In the genomic region with DNA sequence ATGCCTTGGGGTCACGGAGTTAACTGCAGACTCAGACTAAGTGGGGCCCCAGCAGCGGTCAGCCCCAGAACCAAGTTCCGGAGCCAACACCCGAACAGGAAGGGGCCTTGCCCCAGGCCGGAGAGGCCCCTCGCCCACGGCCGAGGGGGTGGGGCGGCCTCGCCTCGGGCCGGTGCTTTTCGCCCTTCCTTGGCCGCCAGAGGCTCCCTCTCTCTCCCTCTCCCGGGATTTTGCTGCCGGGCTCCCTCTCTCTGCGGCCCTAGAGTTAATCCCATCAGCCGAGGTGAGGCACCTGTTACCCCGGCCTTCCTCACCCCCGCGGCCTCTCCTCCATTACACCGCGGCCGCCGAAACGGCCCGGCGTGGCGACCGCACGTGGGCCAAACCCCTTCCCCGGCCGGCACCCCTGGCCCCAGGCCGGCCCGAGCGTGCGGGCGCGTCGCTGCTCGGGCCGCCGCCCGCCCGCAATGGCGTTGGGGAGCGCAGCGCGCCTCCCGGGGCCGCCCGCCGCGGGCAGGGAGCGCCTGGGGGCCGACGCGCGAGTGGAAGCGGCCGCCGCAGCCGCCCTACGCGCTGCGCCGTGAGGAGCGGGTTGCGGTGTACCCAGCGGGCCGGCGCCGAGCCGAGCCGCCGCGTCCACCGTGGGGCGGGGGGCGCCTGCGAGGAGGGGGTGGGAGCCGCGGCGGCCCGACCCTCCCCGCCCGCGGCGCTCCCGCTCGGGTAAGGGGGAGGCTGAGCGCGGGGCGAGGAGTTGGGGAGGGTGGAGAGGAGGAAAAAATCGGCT, we compare ENCODE assay signal across 1 cellular context.
TF ChIP-seq lines count a peak whose summit lies in the region.

TSS of gene PPP1R9A (plus strand) at position 175 of the 784 bp plus-strand sequence. CDS start 2,520 bp downstream, outside the sequence.

TF ChIP-seq in WTC11, 78 proteins besides CTCF, POLR2A, EP300 and RAD21 (continued from another document and continues in another):
- TF ChIP-seq, protein P1, sequence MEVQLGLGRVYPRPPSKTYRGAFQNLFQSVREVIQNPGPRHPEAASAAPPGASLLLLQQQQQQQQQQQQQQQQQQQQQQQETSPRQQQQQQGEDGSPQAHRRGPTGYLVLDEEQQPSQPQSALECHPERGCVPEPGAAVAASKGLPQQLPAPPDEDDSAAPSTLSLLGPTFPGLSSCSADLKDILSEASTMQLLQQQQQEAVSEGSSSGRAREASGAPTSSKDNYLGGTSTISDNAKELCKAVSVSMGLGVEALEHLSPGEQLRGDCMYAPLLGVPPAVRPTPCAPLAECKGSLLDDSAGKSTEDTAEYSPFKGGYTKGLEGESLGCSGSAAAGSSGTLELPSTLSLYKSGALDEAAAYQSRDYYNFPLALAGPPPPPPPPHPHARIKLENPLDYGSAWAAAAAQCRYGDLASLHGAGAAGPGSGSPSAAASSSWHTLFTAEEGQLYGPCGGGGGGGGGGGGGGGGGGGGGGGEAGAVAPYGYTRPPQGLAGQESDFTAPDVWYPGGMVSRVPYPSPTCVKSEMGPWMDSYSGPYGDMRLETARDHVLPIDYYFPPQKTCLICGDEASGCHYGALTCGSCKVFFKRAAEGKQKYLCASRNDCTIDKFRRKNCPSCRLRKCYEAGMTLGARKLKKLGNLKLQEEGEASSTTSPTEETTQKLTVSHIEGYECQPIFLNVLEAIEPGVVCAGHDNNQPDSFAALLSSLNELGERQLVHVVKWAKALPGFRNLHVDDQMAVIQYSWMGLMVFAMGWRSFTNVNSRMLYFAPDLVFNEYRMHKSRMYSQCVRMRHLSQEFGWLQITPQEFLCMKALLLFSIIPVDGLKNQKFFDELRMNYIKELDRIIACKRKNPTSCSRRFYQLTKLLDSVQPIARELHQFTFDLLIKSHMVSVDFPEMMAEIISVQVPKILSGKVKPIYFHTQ (CRISPR knock-in tag; IDR thresholded peaks at IDR 0.05) = no peak
- peak; percentile 30 for TF ChIP-seq GABPB1 (CRISPR knock-in tag; IDR thresholded peaks at IDR 0.05)
- TF ChIP-seq, protein P2, sequence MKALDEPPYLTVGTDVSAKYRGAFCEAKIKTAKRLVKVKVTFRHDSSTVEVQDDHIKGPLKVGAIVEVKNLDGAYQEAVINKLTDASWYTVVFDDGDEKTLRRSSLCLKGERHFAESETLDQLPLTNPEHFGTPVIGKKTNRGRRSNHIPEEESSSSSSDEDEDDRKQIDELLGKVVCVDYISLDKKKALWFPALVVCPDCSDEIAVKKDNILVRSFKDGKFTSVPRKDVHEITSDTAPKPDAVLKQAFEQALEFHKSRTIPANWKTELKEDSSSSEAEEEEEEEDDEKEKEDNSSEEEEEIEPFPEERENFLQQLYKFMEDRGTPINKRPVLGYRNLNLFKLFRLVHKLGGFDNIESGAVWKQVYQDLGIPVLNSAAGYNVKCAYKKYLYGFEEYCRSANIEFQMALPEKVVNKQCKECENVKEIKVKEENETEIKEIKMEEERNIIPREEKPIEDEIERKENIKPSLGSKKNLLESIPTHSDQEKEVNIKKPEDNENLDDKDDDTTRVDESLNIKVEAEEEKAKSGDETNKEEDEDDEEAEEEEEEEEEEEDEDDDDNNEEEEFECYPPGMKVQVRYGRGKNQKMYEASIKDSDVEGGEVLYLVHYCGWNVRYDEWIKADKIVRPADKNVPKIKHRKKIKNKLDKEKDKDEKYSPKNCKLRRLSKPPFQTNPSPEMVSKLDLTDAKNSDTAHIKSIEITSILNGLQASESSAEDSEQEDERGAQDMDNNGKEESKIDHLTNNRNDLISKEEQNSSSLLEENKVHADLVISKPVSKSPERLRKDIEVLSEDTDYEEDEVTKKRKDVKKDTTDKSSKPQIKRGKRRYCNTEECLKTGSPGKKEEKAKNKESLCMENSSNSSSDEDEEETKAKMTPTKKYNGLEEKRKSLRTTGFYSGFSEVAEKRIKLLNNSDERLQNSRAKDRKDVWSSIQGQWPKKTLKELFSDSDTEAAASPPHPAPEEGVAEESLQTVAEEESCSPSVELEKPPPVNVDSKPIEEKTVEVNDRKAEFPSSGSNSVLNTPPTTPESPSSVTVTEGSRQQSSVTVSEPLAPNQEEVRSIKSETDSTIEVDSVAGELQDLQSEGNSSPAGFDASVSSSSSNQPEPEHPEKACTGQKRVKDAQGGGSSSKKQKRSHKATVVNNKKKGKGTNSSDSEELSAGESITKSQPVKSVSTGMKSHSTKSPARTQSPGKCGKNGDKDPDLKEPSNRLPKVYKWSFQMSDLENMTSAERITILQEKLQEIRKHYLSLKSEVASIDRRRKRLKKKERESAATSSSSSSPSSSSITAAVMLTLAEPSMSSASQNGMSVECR (CRISPR knock-in tag; IDR thresholded peaks at IDR 0.05; ENCODE audit: borderline replicate concordance) = peak; percentile 79; the same call in 1 of the 2 replicates
- 0 out of 2 replicates have a peak, but pooled peaks have one; percentile 21 for TF ChIP-seq ESRRA (CRISPR knock-in tag; IDR thresholded peaks at IDR 0.05; ENCODE audit: borderline replicate concordance)
- no peak for TF ChIP-seq FOXJ3 (CRISPR knock-in tag; IDR thresholded peaks at IDR 0.05; ENCODE audit: borderline replicate concordance)
- TF ChIP-seq ZNF232 (CRISPR knock-in tag; IDR thresholded peaks at IDR 0.05) = no peak
- TF ChIP-seq JUN (CRISPR knock-in tag; IDR thresholded peaks at IDR 0.05) = no peak
- no peak for TF ChIP-seq AFF4 (CRISPR knock-in tag; IDR thresholded peaks at IDR 0.05; ENCODE audit: borderline replicate concordance)
- TF ChIP-seq EMX1 (CRISPR knock-in tag; IDR thresholded peaks at IDR 0.05) = no peak; the same call in 1 of the 2 replicates
- TF ChIP-seq ZNF263 (CRISPR knock-in tag; IDR thresholded peaks at IDR 0.05; ENCODE audit: low read depth) = no peak
- 0 out of 2 replicates have a peak, but pooled peaks have one; percentile 58 for TF ChIP-seq MAX (CRISPR knock-in tag; IDR thresholded peaks at IDR 0.05)
- TF ChIP-seq, protein P3, sequence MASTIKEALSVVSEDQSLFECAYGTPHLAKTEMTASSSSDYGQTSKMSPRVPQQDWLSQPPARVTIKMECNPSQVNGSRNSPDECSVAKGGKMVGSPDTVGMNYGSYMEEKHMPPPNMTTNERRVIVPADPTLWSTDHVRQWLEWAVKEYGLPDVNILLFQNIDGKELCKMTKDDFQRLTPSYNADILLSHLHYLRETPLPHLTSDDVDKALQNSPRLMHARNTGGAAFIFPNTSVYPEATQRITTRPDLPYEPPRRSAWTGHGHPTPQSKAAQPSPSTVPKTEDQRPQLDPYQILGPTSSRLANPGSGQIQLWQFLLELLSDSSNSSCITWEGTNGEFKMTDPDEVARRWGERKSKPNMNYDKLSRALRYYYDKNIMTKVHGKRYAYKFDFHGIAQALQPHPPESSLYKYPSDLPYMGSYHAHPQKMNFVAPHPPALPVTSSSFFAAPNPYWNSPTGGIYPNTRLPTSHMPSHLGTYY (CRISPR knock-in tag; IDR thresholded peaks at IDR 0.05) = no peak
- TF ChIP-seq, protein P4, sequence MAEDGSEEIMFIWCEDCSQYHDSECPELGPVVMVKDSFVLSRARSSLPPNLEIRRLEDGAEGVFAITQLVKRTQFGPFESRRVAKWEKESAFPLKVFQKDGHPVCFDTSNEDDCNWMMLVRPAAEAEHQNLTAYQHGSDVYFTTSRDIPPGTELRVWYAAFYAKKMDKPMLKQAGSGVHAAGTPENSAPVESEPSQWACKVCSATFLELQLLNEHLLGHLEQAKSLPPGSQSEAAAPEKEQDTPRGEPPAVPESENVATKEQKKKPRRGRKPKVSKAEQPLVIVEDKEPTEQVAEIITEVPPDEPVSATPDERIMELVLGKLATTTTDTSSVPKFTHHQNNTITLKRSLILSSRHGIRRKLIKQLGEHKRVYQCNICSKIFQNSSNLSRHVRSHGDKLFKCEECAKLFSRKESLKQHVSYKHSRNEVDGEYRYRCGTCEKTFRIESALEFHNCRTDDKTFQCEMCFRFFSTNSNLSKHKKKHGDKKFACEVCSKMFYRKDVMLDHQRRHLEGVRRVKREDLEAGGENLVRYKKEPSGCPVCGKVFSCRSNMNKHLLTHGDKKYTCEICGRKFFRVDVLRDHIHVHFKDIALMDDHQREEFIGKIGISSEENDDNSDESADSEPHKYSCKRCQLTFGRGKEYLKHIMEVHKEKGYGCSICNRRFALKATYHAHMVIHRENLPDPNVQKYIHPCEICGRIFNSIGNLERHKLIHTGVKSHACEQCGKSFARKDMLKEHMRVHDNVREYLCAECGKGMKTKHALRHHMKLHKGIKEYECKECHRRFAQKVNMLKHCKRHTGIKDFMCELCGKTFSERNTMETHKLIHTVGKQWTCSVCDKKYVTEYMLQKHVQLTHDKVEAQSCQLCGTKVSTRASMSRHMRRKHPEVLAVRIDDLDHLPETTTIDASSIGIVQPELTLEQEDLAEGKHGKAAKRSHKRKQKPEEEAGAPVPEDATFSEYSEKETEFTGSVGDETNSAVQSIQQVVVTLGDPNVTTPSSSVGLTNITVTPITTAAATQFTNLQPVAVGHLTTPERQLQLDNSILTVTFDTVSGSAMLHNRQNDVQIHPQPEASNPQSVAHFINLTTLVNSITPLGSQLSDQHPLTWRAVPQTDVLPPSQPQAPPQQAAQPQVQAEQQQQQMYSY (CRISPR knock-in tag; IDR thresholded peaks at IDR 0.05) = no peak
- TF ChIP-seq ZNF138 (CRISPR knock-in tag; conservative IDR thresholded peaks at IDR 0.05) = no peak
- TF ChIP-seq, protein P5, sequence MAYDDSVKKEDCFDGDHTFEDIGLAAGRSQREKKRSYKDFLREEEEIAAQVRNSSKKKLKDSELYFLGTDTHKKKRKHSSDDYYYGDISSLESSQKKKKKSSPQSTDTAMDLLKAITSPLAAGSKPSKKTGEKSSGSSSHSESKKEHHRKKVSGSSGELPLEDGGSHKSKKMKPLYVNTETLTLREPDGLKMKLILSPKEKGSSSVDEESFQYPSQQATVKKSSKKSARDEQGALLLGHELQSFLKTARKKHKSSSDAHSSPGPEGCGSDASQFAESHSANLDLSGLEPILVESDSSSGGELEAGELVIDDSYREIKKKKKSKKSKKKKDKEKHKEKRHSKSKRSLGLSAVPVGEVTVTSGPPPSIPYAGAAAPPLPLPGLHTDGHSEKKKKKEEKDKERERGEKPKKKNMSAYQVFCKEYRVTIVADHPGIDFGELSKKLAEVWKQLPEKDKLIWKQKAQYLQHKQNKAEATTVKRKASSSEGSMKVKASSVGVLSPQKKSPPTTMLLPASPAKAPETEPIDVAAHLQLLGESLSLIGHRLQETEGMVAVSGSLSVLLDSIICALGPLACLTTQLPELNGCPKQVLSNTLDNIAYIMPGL (CRISPR knock-in tag; IDR thresholded peaks at IDR 0.05) = peak; percentile 72; the same call in 1 of the 2 replicates
- TF ChIP-seq, protein P6, sequence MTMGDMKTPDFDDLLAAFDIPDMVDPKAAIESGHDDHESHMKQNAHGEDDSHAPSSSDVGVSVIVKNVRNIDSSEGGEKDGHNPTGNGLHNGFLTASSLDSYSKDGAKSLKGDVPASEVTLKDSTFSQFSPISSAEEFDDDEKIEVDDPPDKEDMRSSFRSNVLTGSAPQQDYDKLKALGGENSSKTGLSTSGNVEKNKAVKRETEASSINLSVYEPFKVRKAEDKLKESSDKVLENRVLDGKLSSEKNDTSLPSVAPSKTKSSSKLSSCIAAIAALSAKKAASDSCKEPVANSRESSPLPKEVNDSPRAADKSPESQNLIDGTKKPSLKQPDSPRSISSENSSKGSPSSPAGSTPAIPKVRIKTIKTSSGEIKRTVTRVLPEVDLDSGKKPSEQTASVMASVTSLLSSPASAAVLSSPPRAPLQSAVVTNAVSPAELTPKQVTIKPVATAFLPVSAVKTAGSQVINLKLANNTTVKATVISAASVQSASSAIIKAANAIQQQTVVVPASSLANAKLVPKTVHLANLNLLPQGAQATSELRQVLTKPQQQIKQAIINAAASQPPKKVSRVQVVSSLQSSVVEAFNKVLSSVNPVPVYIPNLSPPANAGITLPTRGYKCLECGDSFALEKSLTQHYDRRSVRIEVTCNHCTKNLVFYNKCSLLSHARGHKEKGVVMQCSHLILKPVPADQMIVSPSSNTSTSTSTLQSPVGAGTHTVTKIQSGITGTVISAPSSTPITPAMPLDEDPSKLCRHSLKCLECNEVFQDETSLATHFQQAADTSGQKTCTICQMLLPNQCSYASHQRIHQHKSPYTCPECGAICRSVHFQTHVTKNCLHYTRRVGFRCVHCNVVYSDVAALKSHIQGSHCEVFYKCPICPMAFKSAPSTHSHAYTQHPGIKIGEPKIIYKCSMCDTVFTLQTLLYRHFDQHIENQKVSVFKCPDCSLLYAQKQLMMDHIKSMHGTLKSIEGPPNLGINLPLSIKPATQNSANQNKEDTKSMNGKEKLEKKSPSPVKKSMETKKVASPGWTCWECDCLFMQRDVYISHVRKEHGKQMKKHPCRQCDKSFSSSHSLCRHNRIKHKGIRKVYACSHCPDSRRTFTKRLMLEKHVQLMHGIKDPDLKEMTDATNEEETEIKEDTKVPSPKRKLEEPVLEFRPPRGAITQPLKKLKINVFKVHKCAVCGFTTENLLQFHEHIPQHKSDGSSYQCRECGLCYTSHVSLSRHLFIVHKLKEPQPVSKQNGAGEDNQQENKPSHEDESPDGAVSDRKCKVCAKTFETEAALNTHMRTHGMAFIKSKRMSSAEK (CRISPR knock-in tag; IDR thresholded peaks at IDR 0.05; ENCODE audit: borderline replicate concordance) = no peak
- no peak for TF ChIP-seq ATF1 (CRISPR knock-in tag; IDR thresholded peaks at IDR 0.05)
- 0 out of 2 replicates have a peak, but pooled peaks have one; percentile 56 for TF ChIP-seq TEAD4 (CRISPR knock-in tag; IDR thresholded peaks at IDR 0.05)
- no peak for TF ChIP-seq ZNF121 (CRISPR knock-in tag; IDR thresholded peaks at IDR 0.05)
- TF ChIP-seq ETV6 (CRISPR knock-in tag; IDR thresholded peaks at IDR 0.05) = peak; percentile 71
- TF ChIP-seq SP1 (CRISPR knock-in tag; conservative IDR thresholded peaks at IDR 0.05) = peak; percentile 33; the same call in 1 of the 2 replicates
- TF ChIP-seq CDX4 (CRISPR knock-in tag; IDR thresholded peaks at IDR 0.05; ENCODE audit: borderline replicate concordance) = no peak
